23 cellular contexts compared by ENCODE assay signal in the genomic region with DNA sequence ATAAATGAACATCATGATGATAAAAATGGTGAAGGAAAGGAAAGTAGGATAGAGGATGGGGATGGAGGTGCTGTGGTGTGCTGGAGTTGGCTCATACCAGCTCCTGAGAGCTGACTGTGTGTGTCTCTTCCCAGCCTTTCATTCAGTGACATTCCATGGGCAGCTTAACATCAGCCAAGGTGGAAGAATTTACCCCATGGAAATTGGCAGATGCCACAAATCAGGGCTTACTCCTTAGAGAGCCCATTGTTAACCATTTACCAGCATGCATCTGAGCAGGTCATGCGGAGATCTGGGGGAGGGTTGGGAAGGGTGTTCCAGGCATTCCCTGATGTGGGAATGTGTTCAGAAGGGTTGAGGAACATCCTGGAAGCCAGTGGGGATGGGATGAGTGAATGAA. TPM values are rescaled to one million over a fixed set of nuclear protein-coding genes. Genes with fewer than 3 reads are reported as not detected.
"Had no signal": no experiment of that assay in that cellular context is flagged by ENCODE, and none has a peak within 500 bp of the region (broad histone marks: within the 10 kb centered on the region; RNA-seq: fewer than 3 reads in every experiment).

No MANE protein-coding gene starts in this region.

- H3K4me3 Mint-ChIP-seq: activated CD8-positive, alpha-beta memory T cell treated with anti-CD3 and anti-CD28 coated beads, Interleukin-2, amount 10 ng/mL, durations not matched to agents 7 days and 5 days; activated naive CD8-positive, alpha-beta T cell treated with anti-CD3 and anti-CD28 coated beads, Interleukin-2, amount 50 U/mL, for 24 hours; activated T-cell treated with anti-CD3 and anti-CD28 coated beads, Interleukin-2, amount 50 U/mL, for 4 hours; T-helper 1 cell treated with Interleukin-12 subunit alpha and Interleukin-12 subunit beta and Interleukin-4 antibody, amounts not matched to agents 30 μg/mL and 1 μg/mL, for 36 hours had no signal

- H3K36me3 Mint-ChIP-seq: activated CD8-positive, alpha-beta memory T cell treated with anti-CD3 and anti-CD28 coated beads, Interleukin-2, amount 10 ng/mL, durations not matched to agents 7 days and 5 days; activated naive CD4-positive, alpha-beta T cell treated with anti-CD3 and anti-CD28 coated beads, Interleukin-2, amount 50 U/mL, for 72 hours had no signal

- ATAC-seq: activated CD8-positive, alpha-beta memory T cell treated with anti-CD3 and anti-CD28 coated beads, Interleukin-2, amount 10 ng/mL, durations not matched to agents 7 days and 5 days; activated naive CD4-positive, alpha-beta T cell treated with anti-CD3 and anti-CD28 coated beads, Interleukin-2, amount 50 U/mL, for 72 hours; activated naive CD8-positive, alpha-beta T cell treated with anti-CD3 and anti-CD28 coated beads, Interleukin-2, amount 50 U/mL, for 24 hours; activated T-cell treated with anti-CD3 and anti-CD28 coated beads, Interleukin-2, amount 50 U/mL, for 4 hours; body of pancreas; SK-N-SH treated with all-trans-retinoic acid at 6 μM for 48 hours had no signal

- H3K9me3 ChIP-seq: ascending aorta, body of pancreas, SJCRH30 had no signal

- H3K4me1 ChIP-seq: ascending aorta, body of pancreas, SJCRH30 had no signal

- H3K27ac Mint-ChIP-seq: activated CD8-positive, alpha-beta memory T cell treated with anti-CD3 and anti-CD28 coated beads, Interleukin-2, amount 10 ng/mL, durations not matched to agents 7 days and 5 days; activated naive CD4-positive, alpha-beta T cell treated with anti-CD3 and anti-CD28 coated beads, Interleukin-2, amount 50 U/mL, for 72 hours; activated naive CD8-positive, alpha-beta T cell treated with anti-CD3 and anti-CD28 coated beads, Interleukin-2, amount 50 U/mL, for 24 hours; T-helper 1 cell treated with Interleukin-12 subunit alpha and Interleukin-12 subunit beta and Interleukin-4 antibody, amounts not matched to agents 30 μg/mL and 1 μg/mL, for 36 hours had no signal

- H3K27ac ChIP-seq: ascending aorta, body of pancreas, KMS-11, SJCRH30 had no signal

- H3K9ac ChIP-seq: KMS-11 had no signal

- DNase-seq: activated CD4-positive, alpha-beta T cell treated with anti-CD3 and anti-CD28 coated beads for 48 hours; activated CD4-positive, alpha-beta T cell treated with anti-CD3 and anti-CD28 coated beads, Interleukin-2, amount 50 U/mL, for 4 hours; activated CD4-positive, CD25-positive, alpha-beta regulatory T cell treated with anti-CD3 and anti-CD28 coated beads, Interleukin-2, amount 50 U/mL, for 72 hours; activated CD8-positive, alpha-beta memory T cell treated with anti-CD3 and anti-CD28 coated beads, Interleukin-2, amount 10 ng/mL, durations not matched to agents 7 days and 5 days; activated effector memory CD4-positive, alpha-beta T cell treated with anti-CD3 and anti-CD28 coated beads, Interleukin-2, amount 50 U/mL, for 16 hours; activated naive CD4-positive, alpha-beta T cell treated with Interleukin-2 at 50 U/mL for 16 hours; activated naive CD8-positive, alpha-beta T cell treated with anti-CD3 and anti-CD28 coated beads, Interleukin-2, amount 50 U/mL, for 24 hours; activated T-cell treated with anti-CD3 and anti-CD28 coated beads, Interleukin-2, amount 50 U/mL, for 4 hours; amniotic stem cell; body of pancreas; central memory CD4-positive, alpha-beta T cell; NCI-H1092; NCI-H1417; NCI-H2029 treated with DMSO at 0.1 percent for 48 hours; NCI-H524; Right ventricle myocardium superior; RPMI8226; SJCRH30 had no signal

- H3K27me3 Mint-ChIP-seq: activated naive CD8-positive, alpha-beta T cell treated with anti-CD3 and anti-CD28 coated beads, Interleukin-2, amount 50 U/mL, for 24 hours had no signal

- H3K36me3 ChIP-seq: ascending aorta, SJCRH30 had no signal

- H3K4me1 Mint-ChIP-seq: activated CD8-positive, alpha-beta memory T cell treated with anti-CD3 and anti-CD28 coated beads, Interleukin-2, amount 10 ng/mL, durations not matched to agents 7 days and 5 days; activated naive CD8-positive, alpha-beta T cell treated with anti-CD3 and anti-CD28 coated beads, Interleukin-2, amount 50 U/mL, for 24 hours had no signal

- H3K9me3 Mint-ChIP-seq: activated naive CD4-positive, alpha-beta T cell treated with anti-CD3 and anti-CD28 coated beads, Interleukin-2, amount 50 U/mL, for 72 hours; activated naive CD8-positive, alpha-beta T cell treated with anti-CD3 and anti-CD28 coated beads, Interleukin-2, amount 50 U/mL, for 24 hours; activated T-cell treated with anti-CD3 and anti-CD28 coated beads, Interleukin-2, amount 50 U/mL, for 4 hours; T-helper 1 cell treated with Interleukin-12 subunit alpha and Interleukin-12 subunit beta and Interleukin-4 antibody, amounts not matched to agents 30 μg/mL and 1 μg/mL, for 36 hours had no signal

- H3K4me3 ChIP-seq: ascending aorta, body of pancreas, SJCRH30 had no signal

- H3K27me3 ChIP-seq: ascending aorta, body of pancreas had no signal

RNA-seq across cellular contexts. Expression of a gene that starts 51.1 kb away (rescaled TPM):
- total RNA-seq: activated T-cell treated with anti-CD3 and anti-CD28 coated beads, Interleukin-2, amount 50 U/mL, for 4 hours; ascending aorta; body of pancreas; Right ventricle myocardium superior; SJCRH30 had no signal
